ENCODE assay signal across 1 cellular context in genomic region chr7:64313740-64314491, GRCh38.
TF ChIP-seq lines count a peak whose summit lies in the region.

TSS of gene ZNF736 (plus strand) at chr7:64313961. CDS start at chr7:64314151, 190 bp downstream.

TF ChIP-seq in K562, 482 proteins besides CTCF, POLR2A, EP300 and RAD21 (continued from another document and continues in another):
- TF ChIP-seq ZNF224 (CRISPR knock-in tag; IDR thresholded peaks at IDR 0.05) (no peak), TCFL5 (CRISPR knock-in tag; conservative IDR thresholded peaks at IDR 0.05) (no peak), ID3 (CRISPR knock-in tag; IDR thresholded peaks at IDR 0.05) (no peak), ID3 (tag; IDR thresholded peaks at IDR 0.05) (no peak), PKNOX1 (IDR thresholded peaks at IDR 0.05) (peak; percentile 94), E2F5 (CRISPR knock-in tag; IDR thresholded peaks at IDR 0.05) (no peak), SRSF9 (IDR thresholded peaks at IDR 0.05; ENCODE audit: borderline replicate concordance, low read depth, low read length) (no peak), CCNT2 (IDR thresholded peaks at IDR 0.05; ENCODE audit: borderline replicate concordance, extremely low read depth, insufficient read length, low read depth, low read length) (no peak), RBM34 (IDR thresholded peaks at IDR 0.05; ENCODE audit: borderline replicate concordance, insufficient read depth, low read length) (no peak), PML (IDR thresholded peaks at IDR 0.05; ENCODE audit: low read length) (peak; percentile 53; the same call in 1 of the 2 replicates), HMGN3 (IDR thresholded peaks at IDR 0.05; ENCODE audit: borderline replicate concordance, extremely low read depth, insufficient read length, low read depth, low read length) (no peak), FOXP1 (CRISPR knock-in tag; IDR thresholded peaks at IDR 0.05) (no peak), ZBTB17 (CRISPR knock-in tag; IDR thresholded peaks at IDR 0.05) (no peak), ATF7 (IDR thresholded peaks at IDR 0.05) (no peak), CLOCK (CRISPR knock-in tag; IDR thresholded peaks at IDR 0.05; ENCODE audit: borderline replicate concordance) (no peak), ZNF644 (tag; IDR thresholded peaks at IDR 0.05; ENCODE audit: low read depth) (no peak), BRF2 (IDR thresholded peaks at IDR 0.05; ENCODE audit: borderline replicate concordance, insufficient read depth, insufficient read length) (no peak), MLLT1 (IDR thresholded peaks at IDR 0.05) (peak in 1 of 2 experiments; percentile 39; a peak in 1 of 4 replicates), ZEB2 (IDR thresholded peaks at IDR 0.05) (no peak), CHD7 (IDR thresholded peaks at IDR 0.05; ENCODE audit: low read depth, low read length) (no peak), ZSCAN32 (CRISPR knock-in tag; IDR thresholded peaks at IDR 0.05) (no peak), DPF2 (IDR thresholded peaks at IDR 0.05) (0 out of 2 replicates have a peak, but pooled peaks have one; percentile 18), ATF2 (CRISPR knock-in tag; IDR thresholded peaks at IDR 0.05) (no peak), FOS (IDR thresholded peaks at IDR 0.05; ENCODE audit: extremely low read depth, insufficient read length) (peak; percentile 75), ELK3 (CRISPR knock-in tag; IDR thresholded peaks at IDR 0.05) (no peak), CBFA2T2 (conservative IDR thresholded peaks at IDR 0.05) (no peak), MED1 (CRISPR knock-in tag; IDR thresholded peaks at IDR 0.05; ENCODE audit: borderline replicate concordance) (no peak), EHMT2 (IDR thresholded peaks at IDR 0.05) (no peak), ZNF398 (CRISPR knock-in tag; IDR thresholded peaks at IDR 0.05) (no peak), NBN (IDR thresholded peaks at IDR 0.05; ENCODE audit: low read depth) (no peak), ILF3 (IDR thresholded peaks at IDR 0.05; ENCODE audit: borderline replicate concordance) (no peak)
